Comparison of ENCODE assay signal across 26 cellular contexts in the genomic region with DNA sequence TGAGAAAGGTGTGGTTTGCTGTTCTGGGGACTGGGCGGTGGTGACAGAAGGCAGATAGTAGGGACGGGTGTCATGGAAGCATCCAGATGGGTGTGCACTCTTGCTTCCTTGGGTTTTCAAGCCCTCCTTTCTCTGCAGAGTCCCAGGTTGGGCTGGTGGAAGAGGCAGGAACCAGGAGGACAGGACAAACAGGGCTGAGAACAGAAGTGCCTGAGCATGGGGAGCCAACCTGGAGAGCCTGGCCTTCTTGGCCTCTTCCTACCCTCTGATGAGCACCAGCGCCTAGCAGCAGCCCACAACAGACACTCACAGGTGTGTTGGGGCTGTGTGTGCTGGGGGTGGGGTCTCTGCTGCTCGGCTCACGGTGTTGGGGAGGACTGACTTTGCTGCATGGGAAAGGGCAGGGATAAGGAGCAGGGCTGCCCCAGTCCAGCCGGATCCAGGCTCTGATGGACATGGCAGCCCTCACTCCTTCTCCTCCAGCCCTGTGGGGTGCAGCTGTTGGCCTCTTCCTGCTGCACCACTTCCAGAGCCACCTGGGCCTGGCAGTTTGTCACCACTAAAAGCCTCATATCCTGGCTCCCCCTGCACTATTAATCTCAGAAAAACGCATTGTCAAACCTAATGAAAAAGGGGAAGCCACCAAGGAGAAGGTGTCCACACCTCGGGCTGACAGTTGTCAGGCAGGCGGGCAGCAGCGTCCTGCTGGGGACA.
DNase-seq lines count a peak whose midpoint lies in the region; ATAC-seq, FAIRE-seq and TF ChIP-seq lines count a peak whose summit lies in the region.
"Had no signal": no experiment of that assay in that cellular context is flagged by ENCODE, and none has a peak within 500 bp of the region (broad histone marks: within the 10 kb centered on the region; RNA-seq: fewer than 3 reads in every experiment).

No MANE protein-coding gene starts in this region.

- H3K23me2 ChIP-seq in H9 (ENCODE audit: insufficient read length, low read depth, low read length, poor library complexity, severe bottlenecking): no peaks in the 10 kb centered on the region

- intact Hi-C loops in prostate gland (cut with DNase I): no loop called here

- no peaks in the 10 kb centered on the region for H3K79me1 ChIP-seq in H9 (ENCODE audit: insufficient read depth, low read depth, low read length, poor library complexity, severe bottlenecking)

- no peak overlapping the region for H3K4ac ChIP-seq in H9 (ENCODE audit: low read depth, low read length)

- H3K27ac Mint-ChIP-seq in H9: peak overlapping the region in 2 of 3 experiments; percentile 28 to 64; a peak in 2 of 7 replicates
- H3K27ac Mint-ChIP-seq: CD8-positive, alpha-beta T cell; HFFc6 had no signal

- H3K9me3 ChIP-seq in H9 (ENCODE audit: control insufficient read depth, low read depth, low read length): no peaks in the 10 kb centered on the region
- no peaks in the 10 kb centered on the region; the same call in 1 of the 2 replicates for H3K9me3 ChIP-seq in SJCRH30 (replicated peaks)
- H3K9me3 ChIP-seq in prostate gland: no peaks in the 10 kb centered on the region
- H3K9me3 ChIP-seq: Caco-2, HAP-1, MG63 had no signal

- DNase-seq in H9: no peak
- DNase-seq in SJCRH30: peak; percentile 64 to 83
- peak; percentile 39 for DNase-seq in islet precursor cell
- DNase-seq in prostate gland (ENCODE audit: low spot score): peak; percentile 2
- no peak for DNase-seq in T-helper 9 cell
- DNase-seq in urothelium cell line (ENCODE audit: low spot score): no peak
- no peak for DNase-seq in omental fat pad (ENCODE audit: low spot score)
- DNase-seq: AML-193; C1 segment of cervical spinal cord; Caco-2; CD8-positive, alpha-beta T cell; DND-41; HFFc6; KG1; MG63; NCI-H1105 treated with DMSO at 0.1 percent for 48 hours; NCI-H2029; NCI-H446; NCI-H524 treated with DMSO at 0.1 percent for 48 hours; NCI-H774; PC-9; Right ventricle myocardium superior had no signal

- no peak overlapping the region for H2BK20ac ChIP-seq in H9 (ENCODE audit: low read depth, low read length, poor library complexity, severe bottlenecking)

- ATAC-seq in omental fat pad (ENCODE audit: low FRiP score): no peak
- ATAC-seq: A549; CD8-positive, alpha-beta T cell had no signal

- H3K4me3 Mint-ChIP-seq in H9: no peak overlapping the region; a peak in 1 of 5 replicates
- H3K4me3 Mint-ChIP-seq: CD8-positive, alpha-beta T cell; HFFc6 had no signal

- H3K4me1 ChIP-seq in H9 (ENCODE audit: insufficient read depth, low read length) (no peaks in the 10 kb centered on the region), SJCRH30 (peaks cover 14% of the 10 kb centered on the region), prostate gland (replicated peaks) (no peaks in the 10 kb centered on the region)
- H3K4me1 ChIP-seq: A549, Caco-2, HAP-1 had no signal

- no peak overlapping the region for H2AK5ac ChIP-seq in H9 (ENCODE audit: insufficient read length, low read length)

- TF ChIP-seq CTCF in H9 (conservative IDR thresholded peaks at IDR 0.05) (no peak), prostate gland (IDR thresholded peaks at IDR 0.05) (no peak), omental fat pad (IDR thresholded peaks at IDR 0.05) (no peak)

- no peaks in the 10 kb centered on the region for H4K20me1 ChIP-seq in H9 (ENCODE audit: control insufficient read depth, insufficient read depth, insufficient read length)

- no peaks in the 10 kb centered on the region; a peak in 1 of 7 replicates for H3K36me3 Mint-ChIP-seq in H9 (ENCODE audit: insufficient read depth in 1 of 3, low read depth in 3 of 3)
- H3K36me3 Mint-ChIP-seq: CD8-positive, alpha-beta T cell had no signal

- H4K8ac ChIP-seq in H9 (replicated peaks; ENCODE audit: insufficient read length, low read depth, low read length): no peak overlapping the region

- H2BK5ac ChIP-seq in H9 (ENCODE audit: insufficient read length, low read length): no peak overlapping the region

- no peak overlapping the region for H4K91ac ChIP-seq in H9 (ENCODE audit: insufficient read length, low read depth, low read length)

- H3K14ac ChIP-seq in H9 (ENCODE audit: insufficient read depth, low read length): no peak overlapping the region

- H3T11ph ChIP-seq in H9 (ENCODE audit: low read length): no peak overlapping the region

- TF ChIP-seq POLR2A in prostate gland (IDR thresholded peaks at IDR 0.05): no peak

- FAIRE-seq in urothelium cell line (lab: Jason Lieb, UNC): no peak
- FAIRE-seq: GM18507, HTR-8/SVneo had no signal

- H3K18ac ChIP-seq in H9 (ENCODE audit: insufficient read length, low read depth, low read length): no peak overlapping the region

- no peak overlapping the region for H2BK120ac ChIP-seq in H9 (ENCODE audit: low read depth, low read length, poor library complexity, severe bottlenecking)

- H2BK15ac ChIP-seq in H9 (ENCODE audit: low read depth, low read length): no peak overlapping the region

- no peak overlapping the region for H3K56ac ChIP-seq in H9 (ENCODE audit: insufficient read length, low read depth, low read length)

- no peak overlapping the region for H3K4me2 ChIP-seq in H9 (ENCODE audit: insufficient read depth, insufficient read length, low read length)
- H3K4me2 ChIP-seq: A549, PC-9 had no signal

- no peaks in the 10 kb centered on the region for H3K9me3 Mint-ChIP-seq in H9
- H3K9me3 Mint-ChIP-seq: CD8-positive, alpha-beta T cell; HFFc6 had no signal

- H3K36me3 ChIP-seq in SJCRH30 (no peaks in the 10 kb centered on the region), prostate gland (no peaks in the 10 kb centered on the region)
- H3K36me3 ChIP-seq: HAP-1, MG63 had no signal

- H2BK12ac ChIP-seq in H9 (ENCODE audit: insufficient read length, low read depth, low read length): no peak overlapping the region

- H2AFZ ChIP-seq in H9 (ENCODE audit: low read length): no peak overlapping the region
- H2AFZ ChIP-seq: PC-9 had no signal

- no peaks in the 10 kb centered on the region for H3K79me2 ChIP-seq in H9 (ENCODE audit: insufficient read depth, low read length)

- WGBS in H9 (ENCODE audit: extremely low coverage, insufficient read length, low lambda C conversion rate): no CpG with 5 or more reads among the region's 10 CpGs
- WGBS in prostate gland: 84% methylated on average over 10 of the region's 10 CpGs

- no peaks in the 10 kb centered on the region; the same call in 1 of the 2 replicates for H3K27me3 ChIP-seq in H9 (ENCODE audit: insufficient read depth, low read length)
- H3K27me3 ChIP-seq in SJCRH30: no peaks in the 10 kb centered on the region
- no peaks in the 10 kb centered on the region for H3K27me3 ChIP-seq in prostate gland (replicated peaks; ENCODE audit: insufficient read depth)
- H3K27me3 ChIP-seq: MG63 had no signal

- H3K23ac ChIP-seq in H9 (ENCODE audit: insufficient read length, low read depth, low read length): no peak overlapping the region

- H3K4me3 ChIP-seq in SJCRH30 (no peak overlapping the region), prostate gland (no peak overlapping the region)
- H3K4me3 ChIP-seq: A549, HAP-1, MG63, PC-9 had no signal

- H3K27me3 Mint-ChIP-seq in H9 (ENCODE audit: low read depth): no peaks in the 10 kb centered on the region; the same call in none of the 2 replicates

- no peak overlapping the region for H3K27ac ChIP-seq in H9 (ENCODE audit: insufficient read length, low read depth, low read length)
- peak overlapping the region; percentile 50 for H3K27ac ChIP-seq in SJCRH30
- no peak overlapping the region for H3K27ac ChIP-seq in prostate gland
- H3K27ac ChIP-seq: A549, PC-9 had no signal

- H3K9ac ChIP-seq in H9 (ENCODE audit: extremely low read depth, insufficient read length, low read length): no peak overlapping the region

- peaks cover 6% of the 10 kb centered on the region in 2 experiments for H3K4me1 Mint-ChIP-seq in H9

- no peak overlapping the region for H4K5ac ChIP-seq in H9 (ENCODE audit: insufficient read length, low read depth, low read length)

Comparison
In these comparisons a context has a peak if more than half of its experiments do, and no peak if none do; other contexts are left out.
1. DNase-seq: peak in SJCRH30 (2 of 2), islet precursor cell (single experiment) and prostate gland (single experiment); none in H9 (single experiment), T-helper 9 cell (single experiment), urothelium cell line (single experiment) and omental fat pad (single experiment).